In genomic region chr4:165402375-165402774, GRCh38 we compare ENCODE assay signal across 27 cellular contexts. TPM values are rescaled to one million over a fixed set of nuclear protein-coding genes. Genes with fewer than 3 reads are reported as not detected.
"Had no signal": no experiment of that assay in that cellular context is flagged by ENCODE, and none has a peak within 500 bp of the region (broad histone marks: within the 10 kb centered on the region; RNA-seq: fewer than 3 reads in every experiment).

No MANE protein-coding gene starts in this region.

- H3K4me3 ChIP-seq: adrenal gland, PC-9 had no signal

- ATAC-seq: activated CD4-positive, alpha-beta T cell treated with anti-CD3 and anti-CD28 coated beads for 36 hours; activated T-cell treated with anti-CD3 and anti-CD28 coated beads, Interleukin-2, amount 50 U/mL, for 72 hours; T-cell had no signal

- H3K27ac ChIP-seq: adrenal gland, PC-9, VCaP had no signal

- H2AFZ ChIP-seq: PC-9 had no signal

- H3K27me3 ChIP-seq: adrenal gland had no signal

- H3K4me2 ChIP-seq: PC-9 had no signal

- DNase-seq: activated CD4-positive, alpha-beta memory T cell treated with anti-CD3 and anti-CD28 coated beads, Interleukin-2, amount 10 ng/mL, durations not matched to agents 7 days and 5 days; activated CD4-positive, alpha-beta T cell treated with anti-CD3 and anti-CD28 coated beads for 36 hours; activated CD4-positive, alpha-beta T cell treated with anti-CD3 and anti-CD28 coated beads, Interleukin-2, amount 50 U/mL, for 1 hour; activated gamma-delta T cell treated with Interleukin-2 at 50 U/mL for 16 hours; activated naive CD4-positive, alpha-beta T cell treated with anti-CD3 and anti-CD28 coated beads, Interleukin-2, amount 50 U/mL, for 16 hours; activated naive CD8-positive, alpha-beta T cell treated with anti-CD3 and anti-CD28 coated beads, Interleukin-2, amount 10 ng/mL, durations not matched to agents 7 days and 5 days; activated T-cell treated with anti-CD3 and anti-CD28 coated beads for 4 hours; activated T-cell treated with anti-CD3 and anti-CD28 coated beads, Interleukin-2, amount 50 U/mL, for 72 hours; adrenal gland; aorta; central memory CD4-positive, alpha-beta T cell; KG1; NCI-H1048; NCI-H1694; NCI-H2029; NCI-H2107; NCI-H2171 treated with DMSO at 0.1 percent for 48 hours; NCI-H226; NCI-H510A treated with DMSO at 0.1 percent for 48 hours; PC-9; SIG-M5; T-cell; T-helper 2 cell; T1000 had no signal

- H3K4me1 ChIP-seq: adrenal gland had no signal

- FAIRE-seq: bronchial epithelial cell had no signal

- H3K9me3 ChIP-seq: adrenal gland had no signal

- H3K36me3 ChIP-seq: adrenal gland had no signal

RNA-seq across cellular contexts. Expression of gene CPE, which starts 23.6 kb away (rescaled TPM):
- total RNA-seq: activated CD4-positive, alpha-beta memory T cell treated with anti-CD3 and anti-CD28 coated beads, Interleukin-2, amount 10 ng/mL, durations not matched to agents 7 days and 5 days; activated CD4-positive, alpha-beta T cell treated with anti-CD3 and anti-CD28 coated beads for 36 hours; activated CD8-positive, alpha-beta memory T cell treated with anti-CD3 and anti-CD28 coated beads for 36 hours; activated naive CD8-positive, alpha-beta T cell treated with anti-CD3 and anti-CD28 coated beads, Interleukin-2, amount 10 ng/mL, durations not matched to agents 7 days and 5 days; activated T-cell treated with anti-CD3 and anti-CD28 coated beads, Interleukin-2, amount 50 U/mL, for 72 hours had no signal
